8 cellular contexts compared by ENCODE assay signal in genomic region chr12:6554990-6555691, GRCh38. TPM values are rescaled to one million over a fixed set of nuclear protein-coding genes. Genes with fewer than 3 reads are reported as not detected.
A peak's percentile ranks its signal among the peaks of the same experiment; 100 is the strongest.
DNase-seq lines count a peak whose midpoint lies in the region; ATAC-seq lines count a peak whose summit lies in the region.

No MANE protein-coding gene starts in this region.

- H3K4me3 ChIP-seq in iPS-15b (ENCODE audit: low read depth, low read length): peak overlapping the region; percentile 82

- no peak overlapping the region for H3K9ac ChIP-seq in iPS-15b (ENCODE audit: low read depth, low read length)

- H3K9me3 ChIP-seq in iPS-15b (ENCODE audit: control insufficient read depth, insufficient read depth, low read length): no peaks in the 10 kb centered on the region

- H3K4me1 Mint-ChIP-seq in activated naive CD4-positive, alpha-beta T cell treated with anti-CD3 and anti-CD28 coated beads for 36 hours (ENCODE audit: low read depth): peaks cover 52% of the 10 kb centered on the region
- H3K4me1 Mint-ChIP-seq in stimulated activated memory B cell treated with anti-CD40 and anti-IgM and Interleukin-4, amounts not matched to agents 10 μg/mL and 1 μg/mL and 100 μg/mL, for 72 hours: peaks cover 47% of the 10 kb centered on the region

- peaks cover 24% of the 10 kb centered on the region for H3K36me3 ChIP-seq in iPS-15b (ENCODE audit: control insufficient read depth, insufficient read depth, low read length)

- H3K4me1 ChIP-seq in iPS-15b (ENCODE audit: control insufficient read depth, insufficient read depth, low read length): peaks cover 11% of the 10 kb centered on the region

- peaks cover 27% of the 10 kb centered on the region for H3K36me3 Mint-ChIP-seq in activated naive CD4-positive, alpha-beta T cell treated with anti-CD3 and anti-CD28 coated beads for 36 hours (ENCODE audit: low read depth)
- peaks cover 43% of the 10 kb centered on the region for H3K36me3 Mint-ChIP-seq in stimulated activated memory B cell treated with anti-CD40 and anti-IgM and Interleukin-4, amounts not matched to agents 10 μg/mL and 1 μg/mL and 100 μg/mL, for 72 hours

- H3K27me3 ChIP-seq in iPS-15b (ENCODE audit: control insufficient read depth, insufficient read depth, low read length): no peaks in the 10 kb centered on the region

- no peaks in the 10 kb centered on the region for H3K9me3 Mint-ChIP-seq in activated naive CD4-positive, alpha-beta T cell treated with anti-CD3 and anti-CD28 coated beads for 36 hours
- no peaks in the 10 kb centered on the region for H3K9me3 Mint-ChIP-seq in stimulated activated memory B cell treated with anti-CD40 and anti-IgM and Interleukin-4, amounts not matched to agents 10 μg/mL and 1 μg/mL and 100 μg/mL, for 72 hours

- CTCF ChIA-PET in activated naive CD4-positive, alpha-beta T cell treated with anti-CD3 and anti-CD28 coated beads for 36 hours (lab: Charles Lee): interaction anchor here (0.6 to 6.5 kb wide), 13 partner anchors 9 to 297 kb away, joined by 3 to 65 read pairs (median 4); partner anchors contain the start of genes CDCA3, COPS7A, NOP2 and USP5

- H3K27ac Mint-ChIP-seq in activated naive CD4-positive, alpha-beta T cell treated with anti-CD3 and anti-CD28 coated beads for 36 hours: peak overlapping the region; percentile 1
- H3K27ac Mint-ChIP-seq in stimulated activated memory B cell treated with anti-CD40 and anti-IgM and Interleukin-4, amounts not matched to agents 10 μg/mL and 1 μg/mL and 100 μg/mL, for 72 hours: peak overlapping the region; percentile 36

- ATAC-seq in GM18511 (IDR thresholded peaks at IDR 0.05; ENCODE audit: unreplicated experiment): peak; percentile 22
- peak; percentile 15 for ATAC-seq in HG02943 (IDR thresholded peaks at IDR 0.05; ENCODE audit: low read depth, unreplicated experiment)
- ATAC-seq in stimulated activated memory B cell treated with anti-CD40 and anti-IgM and Interleukin-4, amounts not matched to agents 10 μg/mL and 1 μg/mL and 100 μg/mL, for 72 hours: peak; percentile 21
- no peak for ATAC-seq in sciatic nerve

- no peaks in the 10 kb centered on the region for H3K27me3 Mint-ChIP-seq in activated naive CD4-positive, alpha-beta T cell treated with anti-CD3 and anti-CD28 coated beads for 36 hours (ENCODE audit: low read depth)
- no peaks in the 10 kb centered on the region for H3K27me3 Mint-ChIP-seq in stimulated activated memory B cell treated with anti-CD40 and anti-IgM and Interleukin-4, amounts not matched to agents 10 μg/mL and 1 μg/mL and 100 μg/mL, for 72 hours

- DNase-seq in activated naive CD4-positive, alpha-beta T cell treated with anti-CD3 and anti-CD28 coated beads for 36 hours: no peak
- no peak for DNase-seq in sciatic nerve (ENCODE audit: low spot score)
- no peak for DNase-seq in NCI-H226
- DNase-seq in HuH-7.5 (ENCODE audit: low spot score): no peak

- H3K4me3 Mint-ChIP-seq in activated naive CD4-positive, alpha-beta T cell treated with anti-CD3 and anti-CD28 coated beads for 36 hours: peak overlapping the region; percentile 78
- H3K4me3 Mint-ChIP-seq in stimulated activated memory B cell treated with anti-CD40 and anti-IgM and Interleukin-4, amounts not matched to agents 10 μg/mL and 1 μg/mL and 100 μg/mL, for 72 hours: peak overlapping the region; percentile 84

- intact Hi-C loops in activated naive CD4-positive, alpha-beta T cell treated with anti-CD3 and anti-CD28 coated beads for 36 hours (cut with micrococcal nuclease): loop anchor here (1.0 to 5.0 kb wide), 2 partner anchors 129 to 218 kb away; no protein-coding TSS in a partner anchor
- intact Hi-C loops in sciatic nerve (cut with DNase I): no loop called here

RNA-seq across cellular contexts. Expression of gene IFFO1, which starts 0.7 kb away (rescaled TPM):
- total RNA-seq in activated naive CD4-positive, alpha-beta T cell treated with anti-CD3 and anti-CD28 coated beads for 36 hours: 1 to 10 TPM; 8.0 to 9.0 TPM
- total RNA-seq in sciatic nerve: 38.7 TPM

RNA-seq across cellular contexts. Expression of gene NOP2, which starts 12.9 kb away (rescaled TPM):
- 10 to 100 TPM; 61.3 to 62.9 TPM for total RNA-seq in activated naive CD4-positive, alpha-beta T cell treated with anti-CD3 and anti-CD28 coated beads for 36 hours
- total RNA-seq in sciatic nerve: 27.6 TPM

RNA-seq across cellular contexts. Expression of gene GAPDH, which starts 20.8 kb away (rescaled TPM):
- 1,000 to 10,000 TPM; 6,537 to 6,787 TPM for total RNA-seq in activated naive CD4-positive, alpha-beta T cell treated with anti-CD3 and anti-CD28 coated beads for 36 hours
- 1,200 TPM for total RNA-seq in sciatic nerve

RNA-seq across cellular contexts. Expression of gene CHD4, which starts 52.0 kb away (rescaled TPM):
- total RNA-seq in activated naive CD4-positive, alpha-beta T cell treated with anti-CD3 and anti-CD28 coated beads for 36 hours: 100 to 1,000 TPM; 232 to 245 TPM
- total RNA-seq in sciatic nerve: 245 TPM
